2 cellular contexts compared by ENCODE assay signal in the genomic region with DNA sequence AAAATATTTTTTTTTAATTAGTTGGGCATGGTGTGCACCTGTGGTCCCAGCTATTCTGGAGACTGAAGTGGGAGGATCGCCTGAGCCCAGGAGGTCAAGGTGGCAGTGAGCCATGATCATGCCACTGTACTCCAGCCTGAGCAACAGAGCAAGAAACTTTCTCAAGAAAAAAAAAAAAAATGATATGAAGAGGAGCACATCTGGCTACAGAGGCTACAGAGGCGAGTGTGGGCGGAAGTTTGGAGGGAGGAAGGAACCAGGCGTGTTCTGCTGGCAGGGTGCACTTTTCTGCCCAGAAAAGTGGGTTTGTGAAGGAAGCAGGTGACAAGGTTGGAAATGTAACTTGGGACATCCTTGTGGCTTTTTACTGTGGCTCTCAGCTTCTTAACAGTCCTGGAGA.
A peak's percentile ranks its signal among the peaks of the same experiment; 100 is the strongest.
TF ChIP-seq lines count a peak whose summit lies in the region.

No MANE protein-coding gene starts in this region.

TF ChIP-seq in IMR-90, 13 proteins besides CTCF, POLR2A, EP300 and RAD21:
- TF ChIP-seq CEBPB (IDR thresholded peaks at IDR 0.05; ENCODE audit: low read depth, low read length) (no peak), FOS (IDR thresholded peaks at IDR 0.05; ENCODE audit: low read depth, low read length) (no peak), NFE2L2 (IDR thresholded peaks at IDR 0.05; ENCODE audit: low read depth, low read length) (no peak), MAFK (IDR thresholded peaks at IDR 0.05; ENCODE audit: low read depth, low read length) (no peak), MXI1 (IDR thresholded peaks at IDR 0.05; ENCODE audit: borderline replicate concordance, low read depth, low read length) (no peak), BHLHE40 (IDR thresholded peaks at IDR 0.05; ENCODE audit: low read depth, low read length) (no peak), MAZ (IDR thresholded peaks at IDR 0.05; ENCODE audit: borderline replicate concordance, low read depth, low read length) (no peak), CHD1 (IDR thresholded peaks at IDR 0.05; ENCODE audit: low read depth, low read length) (no peak), RFX5 (IDR thresholded peaks at IDR 0.05; ENCODE audit: low read depth, low read length) (no peak), RCOR1 (IDR thresholded peaks at IDR 0.05; ENCODE audit: insufficient replicate concordance, low read length) (no peak), SMC3 (IDR thresholded peaks at IDR 0.05; ENCODE audit: low read depth, low read length) (no peak)
- TF ChIP-seq, protein P1, sequence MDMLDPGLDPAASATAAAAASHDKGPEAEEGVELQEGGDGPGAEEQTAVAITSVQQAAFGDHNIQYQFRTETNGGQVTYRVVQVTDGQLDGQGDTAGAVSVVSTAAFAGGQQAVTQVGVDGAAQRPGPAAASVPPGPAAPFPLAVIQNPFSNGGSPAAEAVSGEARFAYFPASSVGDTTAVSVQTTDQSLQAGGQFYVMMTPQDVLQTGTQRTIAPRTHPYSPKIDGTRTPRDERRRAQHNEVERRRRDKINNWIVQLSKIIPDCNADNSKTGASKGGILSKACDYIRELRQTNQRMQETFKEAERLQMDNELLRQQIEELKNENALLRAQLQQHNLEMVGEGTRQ (IDR thresholded peaks at IDR 0.05; ENCODE audit: low read depth, low read length): no peak
- TF ChIP-seq, protein P2, sequence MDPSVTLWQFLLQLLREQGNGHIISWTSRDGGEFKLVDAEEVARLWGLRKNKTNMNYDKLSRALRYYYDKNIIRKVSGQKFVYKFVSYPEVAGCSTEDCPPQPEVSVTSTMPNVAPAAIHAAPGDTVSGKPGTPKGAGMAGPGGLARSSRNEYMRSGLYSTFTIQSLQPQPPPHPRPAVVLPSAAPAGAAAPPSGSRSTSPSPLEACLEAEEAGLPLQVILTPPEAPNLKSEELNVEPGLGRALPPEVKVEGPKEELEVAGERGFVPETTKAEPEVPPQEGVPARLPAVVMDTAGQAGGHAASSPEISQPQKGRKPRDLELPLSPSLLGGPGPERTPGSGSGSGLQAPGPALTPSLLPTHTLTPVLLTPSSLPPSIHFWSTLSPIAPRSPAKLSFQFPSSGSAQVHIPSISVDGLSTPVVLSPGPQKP (IDR thresholded peaks at IDR 0.05; ENCODE audit: borderline replicate concordance, low read depth, low read length): no peak

TF ChIP-seq in K562, 482 proteins besides CTCF, POLR2A, EP300 and RAD21:
- no peak for TF ChIP-seq SAP30 (IDR thresholded peaks at IDR 0.05; ENCODE audit: borderline replicate concordance, insufficient read depth, low read depth, low read length, poor library complexity, severe bottlenecking)
- TF ChIP-seq EGR1 (conservative IDR thresholded peaks at IDR 0.05): 0 out of 2 replicates have a peak, but pooled peaks have one; percentile 13
